In genomic region chr18:9508446-9509025, GRCh38 we compare ENCODE assay signal across 1 cellular context.
TF ChIP-seq lines count a peak whose summit lies in the region.

No MANE protein-coding gene starts in this region.

TF ChIP-seq in WTC11, 78 proteins besides CTCF, POLR2A, EP300 and RAD21 (continued from another document):
- TF ChIP-seq PREB (CRISPR knock-in tag; IDR thresholded peaks at IDR 0.05; ENCODE audit: borderline replicate concordance) (no peak), AR (CRISPR knock-in tag; IDR thresholded peaks at IDR 0.05) (no peak), RELA (CRISPR knock-in tag; IDR thresholded peaks at IDR 0.05; ENCODE audit: borderline replicate concordance) (no peak), NR3C1 (CRISPR knock-in tag; conservative IDR thresholded peaks at IDR 0.05; ENCODE audit: low read depth) (no peak), CREB1 (CRISPR knock-in tag; IDR thresholded peaks at IDR 0.05) (no peak), HMGA2 (CRISPR knock-in tag; IDR thresholded peaks at IDR 0.05) (no peak)
- TF ChIP-seq, protein P1, sequence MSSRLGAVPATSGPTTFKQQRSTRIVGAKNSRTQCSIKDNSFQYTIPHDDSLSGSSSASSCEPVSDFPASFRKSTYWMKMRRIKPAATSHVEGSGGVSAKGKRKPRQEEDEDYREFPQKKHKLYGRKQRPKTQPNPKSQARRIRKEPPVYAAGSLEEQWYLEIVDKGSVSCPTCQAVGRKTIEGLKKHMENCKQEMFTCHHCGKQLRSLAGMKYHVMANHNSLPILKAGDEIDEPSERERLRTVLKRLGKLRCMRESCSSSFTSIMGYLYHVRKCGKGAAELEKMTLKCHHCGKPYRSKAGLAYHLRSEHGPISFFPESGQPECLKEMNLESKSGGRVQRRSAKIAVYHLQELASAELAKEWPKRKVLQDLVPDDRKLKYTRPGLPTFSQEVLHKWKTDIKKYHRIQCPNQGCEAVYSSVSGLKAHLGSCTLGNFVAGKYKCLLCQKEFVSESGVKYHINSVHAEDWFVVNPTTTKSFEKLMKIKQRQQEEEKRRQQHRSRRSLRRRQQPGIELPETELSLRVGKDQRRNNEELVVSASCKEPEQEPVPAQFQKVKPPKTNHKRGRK (CRISPR knock-in tag; IDR thresholded peaks at IDR 0.05; ENCODE audit: borderline replicate concordance): no peak
TF ChIP-seq in WTC11: peak in this region for 0.
